ENCODE assay signal across 1 cellular context in the genomic region with DNA sequence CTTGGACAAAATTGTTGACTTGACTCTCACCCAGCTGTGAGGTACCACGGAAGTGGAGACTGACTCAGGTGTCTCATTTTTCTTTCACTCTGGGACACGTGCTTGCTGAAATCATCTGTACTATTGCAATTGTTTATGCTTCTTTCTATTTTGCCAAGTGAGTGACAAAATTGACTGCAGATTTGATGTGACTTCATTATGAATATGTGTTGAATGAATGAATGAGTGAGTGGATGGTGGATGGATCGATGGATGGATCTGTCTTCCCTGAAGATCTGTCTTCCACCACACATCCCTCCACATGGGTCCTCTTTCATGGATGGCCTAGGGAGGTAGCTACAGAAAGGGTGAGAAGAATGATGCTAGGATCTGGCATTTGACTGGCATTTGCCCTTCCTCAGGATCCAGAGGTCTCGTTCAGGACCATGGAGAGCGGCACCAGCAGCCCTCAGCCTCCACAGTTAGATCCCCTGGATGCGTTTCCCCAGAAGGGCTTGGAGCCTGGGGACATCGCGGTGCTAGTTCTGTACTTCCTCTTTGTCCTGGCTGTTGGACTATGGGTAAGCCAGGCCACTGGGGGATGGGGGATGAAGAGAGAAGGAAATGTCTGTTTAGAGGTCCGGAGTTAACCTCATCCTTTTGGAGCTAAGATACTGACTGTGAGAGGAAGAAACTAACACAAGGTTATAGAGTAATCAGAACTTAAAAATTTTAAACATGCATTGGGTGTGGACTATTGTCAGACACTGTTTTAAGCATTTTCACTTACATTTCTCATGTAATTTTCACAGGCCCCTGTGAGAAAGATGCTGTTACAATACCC.
TF ChIP-seq lines count a peak whose summit lies in the region.

No MANE protein-coding gene starts in this region.

TF ChIP-seq in WTC11, 78 proteins besides CTCF, POLR2A, EP300 and RAD21 (continued from another document and continues in another):
- TF ChIP-seq, protein P1, sequence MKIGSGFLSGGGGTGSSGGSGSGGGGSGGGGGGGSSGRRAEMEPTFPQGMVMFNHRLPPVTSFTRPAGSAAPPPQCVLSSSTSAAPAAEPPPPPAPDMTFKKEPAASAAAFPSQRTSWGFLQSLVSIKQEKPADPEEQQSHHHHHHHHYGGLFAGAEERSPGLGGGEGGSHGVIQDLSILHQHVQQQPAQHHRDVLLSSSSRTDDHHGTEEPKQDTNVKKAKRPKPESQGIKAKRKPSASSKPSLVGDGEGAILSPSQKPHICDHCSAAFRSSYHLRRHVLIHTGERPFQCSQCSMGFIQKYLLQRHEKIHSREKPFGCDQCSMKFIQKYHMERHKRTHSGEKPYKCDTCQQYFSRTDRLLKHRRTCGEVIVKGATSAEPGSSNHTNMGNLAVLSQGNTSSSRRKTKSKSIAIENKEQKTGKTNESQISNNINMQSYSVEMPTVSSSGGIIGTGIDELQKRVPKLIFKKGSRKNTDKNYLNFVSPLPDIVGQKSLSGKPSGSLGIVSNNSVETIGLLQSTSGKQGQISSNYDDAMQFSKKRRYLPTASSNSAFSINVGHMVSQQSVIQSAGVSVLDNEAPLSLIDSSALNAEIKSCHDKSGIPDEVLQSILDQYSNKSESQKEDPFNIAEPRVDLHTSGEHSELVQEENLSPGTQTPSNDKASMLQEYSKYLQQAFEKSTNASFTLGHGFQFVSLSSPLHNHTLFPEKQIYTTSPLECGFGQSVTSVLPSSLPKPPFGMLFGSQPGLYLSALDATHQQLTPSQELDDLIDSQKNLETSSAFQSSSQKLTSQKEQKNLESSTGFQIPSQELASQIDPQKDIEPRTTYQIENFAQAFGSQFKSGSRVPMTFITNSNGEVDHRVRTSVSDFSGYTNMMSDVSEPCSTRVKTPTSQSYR (CRISPR knock-in tag; IDR thresholded peaks at IDR 0.05): 0 out of 2 replicates have a peak, but pooled peaks have one; percentile 59
- TF ChIP-seq IRF1 (CRISPR knock-in tag; IDR thresholded peaks at IDR 0.05): no peak
- no peak for TF ChIP-seq TEAD4 (CRISPR knock-in tag; IDR thresholded peaks at IDR 0.05)
- TF ChIP-seq ELF4 (CRISPR knock-in tag; IDR thresholded peaks at IDR 0.05; ENCODE audit: low read depth): no peak
- TF ChIP-seq GTF2I (CRISPR knock-in tag; conservative IDR thresholded peaks at IDR 0.05): no peak
- peak; percentile 56; the same call in 1 of the 2 replicates for TF ChIP-seq FOXP4 (CRISPR knock-in tag; IDR thresholded peaks at IDR 0.05)
- peak; percentile 88; the same call in 1 of the 2 replicates for TF ChIP-seq ARID4B (CRISPR knock-in tag; IDR thresholded peaks at IDR 0.05; ENCODE audit: borderline replicate concordance)
- no peak for TF ChIP-seq STAT6 (CRISPR knock-in tag; conservative IDR thresholded peaks at IDR 0.05; ENCODE audit: low read depth)
- TF ChIP-seq ZNF121 (CRISPR knock-in tag; IDR thresholded peaks at IDR 0.05): peak; percentile 68; the same call in 1 of the 2 replicates
- peak; percentile 91; the same call in 1 of the 2 replicates for TF ChIP-seq ZNF232 (CRISPR knock-in tag; IDR thresholded peaks at IDR 0.05)
- no peak for TF ChIP-seq CBFB (CRISPR knock-in tag; IDR thresholded peaks at IDR 0.05; ENCODE audit: low read depth)
- TF ChIP-seq NFYB (CRISPR knock-in tag; conservative IDR thresholded peaks at IDR 0.05; ENCODE audit: low read depth): no peak
- 0 out of 2 replicates have a peak, but pooled peaks have one; percentile 57 for TF ChIP-seq ESRRA (CRISPR knock-in tag; IDR thresholded peaks at IDR 0.05; ENCODE audit: borderline replicate concordance)
- TF ChIP-seq HMGA2 (CRISPR knock-in tag; IDR thresholded peaks at IDR 0.05): no peak
- no peak for TF ChIP-seq RELA (CRISPR knock-in tag; IDR thresholded peaks at IDR 0.05; ENCODE audit: borderline replicate concordance)
- TF ChIP-seq, protein P2, sequence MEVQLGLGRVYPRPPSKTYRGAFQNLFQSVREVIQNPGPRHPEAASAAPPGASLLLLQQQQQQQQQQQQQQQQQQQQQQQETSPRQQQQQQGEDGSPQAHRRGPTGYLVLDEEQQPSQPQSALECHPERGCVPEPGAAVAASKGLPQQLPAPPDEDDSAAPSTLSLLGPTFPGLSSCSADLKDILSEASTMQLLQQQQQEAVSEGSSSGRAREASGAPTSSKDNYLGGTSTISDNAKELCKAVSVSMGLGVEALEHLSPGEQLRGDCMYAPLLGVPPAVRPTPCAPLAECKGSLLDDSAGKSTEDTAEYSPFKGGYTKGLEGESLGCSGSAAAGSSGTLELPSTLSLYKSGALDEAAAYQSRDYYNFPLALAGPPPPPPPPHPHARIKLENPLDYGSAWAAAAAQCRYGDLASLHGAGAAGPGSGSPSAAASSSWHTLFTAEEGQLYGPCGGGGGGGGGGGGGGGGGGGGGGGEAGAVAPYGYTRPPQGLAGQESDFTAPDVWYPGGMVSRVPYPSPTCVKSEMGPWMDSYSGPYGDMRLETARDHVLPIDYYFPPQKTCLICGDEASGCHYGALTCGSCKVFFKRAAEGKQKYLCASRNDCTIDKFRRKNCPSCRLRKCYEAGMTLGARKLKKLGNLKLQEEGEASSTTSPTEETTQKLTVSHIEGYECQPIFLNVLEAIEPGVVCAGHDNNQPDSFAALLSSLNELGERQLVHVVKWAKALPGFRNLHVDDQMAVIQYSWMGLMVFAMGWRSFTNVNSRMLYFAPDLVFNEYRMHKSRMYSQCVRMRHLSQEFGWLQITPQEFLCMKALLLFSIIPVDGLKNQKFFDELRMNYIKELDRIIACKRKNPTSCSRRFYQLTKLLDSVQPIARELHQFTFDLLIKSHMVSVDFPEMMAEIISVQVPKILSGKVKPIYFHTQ (CRISPR knock-in tag; IDR thresholded peaks at IDR 0.05): no peak
- no peak for TF ChIP-seq RORB (CRISPR knock-in tag; IDR thresholded peaks at IDR 0.05)
- no peak for TF ChIP-seq FOXJ3 (CRISPR knock-in tag; IDR thresholded peaks at IDR 0.05; ENCODE audit: borderline replicate concordance)
- no peak for TF ChIP-seq IRF2 (CRISPR knock-in tag; IDR thresholded peaks at IDR 0.05; ENCODE audit: borderline replicate concordance, low read depth)
- 0 out of 2 replicates have a peak, but pooled peaks have one; percentile 48 for TF ChIP-seq SMAD4 (CRISPR knock-in tag; IDR thresholded peaks at IDR 0.05)
- TF ChIP-seq, protein P3, sequence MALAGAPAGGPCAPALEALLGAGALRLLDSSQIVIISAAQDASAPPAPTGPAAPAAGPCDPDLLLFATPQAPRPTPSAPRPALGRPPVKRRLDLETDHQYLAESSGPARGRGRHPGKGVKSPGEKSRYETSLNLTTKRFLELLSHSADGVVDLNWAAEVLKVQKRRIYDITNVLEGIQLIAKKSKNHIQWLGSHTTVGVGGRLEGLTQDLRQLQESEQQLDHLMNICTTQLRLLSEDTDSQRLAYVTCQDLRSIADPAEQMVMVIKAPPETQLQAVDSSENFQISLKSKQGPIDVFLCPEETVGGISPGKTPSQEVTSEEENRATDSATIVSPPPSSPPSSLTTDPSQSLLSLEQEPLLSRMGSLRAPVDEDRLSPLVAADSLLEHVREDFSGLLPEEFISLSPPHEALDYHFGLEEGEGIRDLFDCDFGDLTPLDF (CRISPR knock-in tag; IDR thresholded peaks at IDR 0.05): no peak
- TF ChIP-seq, protein P4, sequence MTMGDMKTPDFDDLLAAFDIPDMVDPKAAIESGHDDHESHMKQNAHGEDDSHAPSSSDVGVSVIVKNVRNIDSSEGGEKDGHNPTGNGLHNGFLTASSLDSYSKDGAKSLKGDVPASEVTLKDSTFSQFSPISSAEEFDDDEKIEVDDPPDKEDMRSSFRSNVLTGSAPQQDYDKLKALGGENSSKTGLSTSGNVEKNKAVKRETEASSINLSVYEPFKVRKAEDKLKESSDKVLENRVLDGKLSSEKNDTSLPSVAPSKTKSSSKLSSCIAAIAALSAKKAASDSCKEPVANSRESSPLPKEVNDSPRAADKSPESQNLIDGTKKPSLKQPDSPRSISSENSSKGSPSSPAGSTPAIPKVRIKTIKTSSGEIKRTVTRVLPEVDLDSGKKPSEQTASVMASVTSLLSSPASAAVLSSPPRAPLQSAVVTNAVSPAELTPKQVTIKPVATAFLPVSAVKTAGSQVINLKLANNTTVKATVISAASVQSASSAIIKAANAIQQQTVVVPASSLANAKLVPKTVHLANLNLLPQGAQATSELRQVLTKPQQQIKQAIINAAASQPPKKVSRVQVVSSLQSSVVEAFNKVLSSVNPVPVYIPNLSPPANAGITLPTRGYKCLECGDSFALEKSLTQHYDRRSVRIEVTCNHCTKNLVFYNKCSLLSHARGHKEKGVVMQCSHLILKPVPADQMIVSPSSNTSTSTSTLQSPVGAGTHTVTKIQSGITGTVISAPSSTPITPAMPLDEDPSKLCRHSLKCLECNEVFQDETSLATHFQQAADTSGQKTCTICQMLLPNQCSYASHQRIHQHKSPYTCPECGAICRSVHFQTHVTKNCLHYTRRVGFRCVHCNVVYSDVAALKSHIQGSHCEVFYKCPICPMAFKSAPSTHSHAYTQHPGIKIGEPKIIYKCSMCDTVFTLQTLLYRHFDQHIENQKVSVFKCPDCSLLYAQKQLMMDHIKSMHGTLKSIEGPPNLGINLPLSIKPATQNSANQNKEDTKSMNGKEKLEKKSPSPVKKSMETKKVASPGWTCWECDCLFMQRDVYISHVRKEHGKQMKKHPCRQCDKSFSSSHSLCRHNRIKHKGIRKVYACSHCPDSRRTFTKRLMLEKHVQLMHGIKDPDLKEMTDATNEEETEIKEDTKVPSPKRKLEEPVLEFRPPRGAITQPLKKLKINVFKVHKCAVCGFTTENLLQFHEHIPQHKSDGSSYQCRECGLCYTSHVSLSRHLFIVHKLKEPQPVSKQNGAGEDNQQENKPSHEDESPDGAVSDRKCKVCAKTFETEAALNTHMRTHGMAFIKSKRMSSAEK (CRISPR knock-in tag; IDR thresholded peaks at IDR 0.05; ENCODE audit: borderline replicate concordance): no peak
- TF ChIP-seq NFATC4 (CRISPR knock-in tag; IDR thresholded peaks at IDR 0.05): no peak
- TF ChIP-seq SMAD3 (CRISPR knock-in tag; IDR thresholded peaks at IDR 0.05; ENCODE audit: borderline replicate concordance): peak; percentile 89; the same call in 1 of the 2 replicates
- TF ChIP-seq, protein P5, sequence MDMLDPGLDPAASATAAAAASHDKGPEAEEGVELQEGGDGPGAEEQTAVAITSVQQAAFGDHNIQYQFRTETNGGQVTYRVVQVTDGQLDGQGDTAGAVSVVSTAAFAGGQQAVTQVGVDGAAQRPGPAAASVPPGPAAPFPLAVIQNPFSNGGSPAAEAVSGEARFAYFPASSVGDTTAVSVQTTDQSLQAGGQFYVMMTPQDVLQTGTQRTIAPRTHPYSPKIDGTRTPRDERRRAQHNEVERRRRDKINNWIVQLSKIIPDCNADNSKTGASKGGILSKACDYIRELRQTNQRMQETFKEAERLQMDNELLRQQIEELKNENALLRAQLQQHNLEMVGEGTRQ (CRISPR knock-in tag; IDR thresholded peaks at IDR 0.05): no peak
